ENCODE assay signal across 21 cellular contexts in genomic region chr22:23375031-23375827, GRCh38.
A peak's percentile ranks its signal among the peaks of the same experiment; 100 is the strongest.
DNase-seq lines count a peak whose midpoint lies in the region; ATAC-seq, FAIRE-seq and TF ChIP-seq lines count a peak whose summit lies in the region.
"Had no signal": no experiment of that assay in that cellular context is flagged by ENCODE, and none has a peak within 500 bp of the region (broad histone marks: within the 10 kb centered on the region; RNA-seq: fewer than 3 reads in every experiment).

No MANE protein-coding gene starts in this region.

- POLR2A ChIA-PET in RWPE1 (lab: Yijun Ruan, JAX; ENCODE audit: low non-redundant PET) = no interaction called here

- ATAC-seq in natural killer cell treated with Interleukin-12 subunit alpha and Interleukin-12 subunit beta and Interleukin-15 and Interleukin-18, amount 100 ng/mL, for 72 hours = no peak
- no peak for ATAC-seq in natural killer cell
- ATAC-seq in SK-N-SH treated with all-trans-retinoic acid at 6 μM for 48 hours = no peak
- no peak for ATAC-seq in HG03135 (IDR thresholded peaks at IDR 0.05; ENCODE audit: unreplicated experiment)

- no peaks in the 10 kb centered on the region for H3K36me3 ChIP-seq in endodermal cell (ENCODE audit: control insufficient read depth, insufficient read depth, low read length)

- no peaks in the 10 kb centered on the region for H3K4me1 Mint-ChIP-seq in natural killer cell treated with Interleukin-12 subunit alpha and Interleukin-12 subunit beta and Interleukin-15 and Interleukin-18, amount 100 ng/mL, for 72 hours (ENCODE audit: low read depth in 2 of 2)
- H3K4me1 Mint-ChIP-seq in natural killer cell (no peaks in the 10 kb centered on the region), endodermal cell (peaks cover 2% of the 10 kb centered on the region)

- H3K27me3 ChIP-seq in endodermal cell (ENCODE audit: control insufficient read depth, insufficient read depth, low read length, poor library complexity, severe bottlenecking) = peaks cover 51% of the 10 kb centered on the region

- TF ChIP-seq CTCF in natural killer cell (IDR thresholded peaks at IDR 0.05) (no peak), endodermal cell (conservative IDR thresholded peaks at IDR 0.05) (no peak), RWPE1 (conservative IDR thresholded peaks at IDR 0.05; ENCODE audit: low read depth) (no peak)

- no peak overlapping the region for H3K4me3 ChIP-seq in endodermal cell (ENCODE audit: low read length)
- H3K4me3 ChIP-seq: A549 had no signal

- H3K4me3 Mint-ChIP-seq in natural killer cell treated with Interleukin-12 subunit alpha and Interleukin-12 subunit beta and Interleukin-15 and Interleukin-18, amount 100 ng/mL, for 72 hours = no peak overlapping the region
- H3K4me3 Mint-ChIP-seq in natural killer cell = no peak overlapping the region
- H3K4me3 Mint-ChIP-seq in endodermal cell = no peak overlapping the region
- H3K4me3 Mint-ChIP-seq: CD4-positive, alpha-beta T cell; H9 had no signal

- H3K27ac ChIP-seq in endodermal cell (ENCODE audit: low read depth, low read length) (no peak overlapping the region), RWPE1 (no peak overlapping the region)
- H3K27ac ChIP-seq: 22Rv1, A549, C4-2B, HL-60 had no signal

- no peaks in the 10 kb centered on the region for H3K9me3 ChIP-seq in endodermal cell (ENCODE audit: control insufficient read depth, low read length)
- H3K9me3 ChIP-seq: A549 had no signal

- H3K4me1 ChIP-seq in endodermal cell (ENCODE audit: control insufficient read depth, insufficient read depth, low read length) = no peaks in the 10 kb centered on the region
- H3K4me1 ChIP-seq: A549 had no signal

- H3K9me3 Mint-ChIP-seq in natural killer cell treated with Interleukin-12 subunit alpha and Interleukin-12 subunit beta and Interleukin-15 and Interleukin-18, amount 100 ng/mL, for 72 hours = no peaks in the 10 kb centered on the region
- no peaks in the 10 kb centered on the region for H3K9me3 Mint-ChIP-seq in natural killer cell
- no peaks in the 10 kb centered on the region for H3K9me3 Mint-ChIP-seq in endodermal cell
- H3K9me3 Mint-ChIP-seq: CD4-positive, alpha-beta T cell; H9 had no signal

- peaks cover 8 to 26% of the 10 kb centered on the region in 2 donors for H3K27me3 Mint-ChIP-seq in natural killer cell treated with Interleukin-12 subunit alpha and Interleukin-12 subunit beta and Interleukin-15 and Interleukin-18, amount 100 ng/mL, for 72 hours
- H3K27me3 Mint-ChIP-seq in natural killer cell (ENCODE audit: low read depth in 2 of 2) (peaks cover 5 to 7% of the 10 kb centered on the region in 2 donors), endodermal cell (ENCODE audit: insufficient read depth) (peaks cover 71% of the 10 kb centered on the region)

- peak; percentile 31 for DNase-seq in natural killer cell treated with Interleukin-12 subunit alpha and Interleukin-12 subunit beta and Interleukin-15 and Interleukin-18, amount 100 ng/mL, for 72 hours (ENCODE audit: low spot score)
- DNase-seq in natural killer cell (no peak), endodermal cell (peak; percentile 22), mesenteric fat pad (ENCODE audit: low spot score) (peak; percentile 33), urothelium cell line (ENCODE audit: low spot score) (no peak), RWPE1 (ENCODE audit: low spot score) (no peak)
- DNase-seq: AML-193; CD4-positive, alpha-beta T cell; DMS153; DMS79; GDM1; GOT3; H9; IMR-90; KBM-7 had no signal

- CTCF ChIA-PET in RWPE1 (lab: Yijun Ruan, JAX) = interaction anchor here (0.6 to 1.9 kb wide), 2 partner anchors 11 to 1655 kb away, joined by 3 to 5 read pairs; no protein-coding TSS in a partner anchor

- intact Hi-C loops in natural killer cell (cut with micrococcal nuclease) = no loop called here

- peak; percentile 78 for FAIRE-seq in urothelium cell line (lab: Jason Lieb, UNC)
- FAIRE-seq: A549 had no signal

- H3K36me3 Mint-ChIP-seq in natural killer cell treated with Interleukin-12 subunit alpha and Interleukin-12 subunit beta and Interleukin-15 and Interleukin-18, amount 100 ng/mL, for 72 hours = no peaks in the 10 kb centered on the region
- H3K36me3 Mint-ChIP-seq in natural killer cell (no peaks in the 10 kb centered on the region), endodermal cell (ENCODE audit: low read depth) (no peaks in the 10 kb centered on the region)

- H3K27ac Mint-ChIP-seq in natural killer cell treated with Interleukin-12 subunit alpha and Interleukin-12 subunit beta and Interleukin-15 and Interleukin-18, amount 100 ng/mL, for 72 hours = no peak overlapping the region
- H3K27ac Mint-ChIP-seq in natural killer cell (no peak overlapping the region), endodermal cell (no peak overlapping the region)
- H3K27ac Mint-ChIP-seq: CD4-positive, alpha-beta T cell; H9 had no signal

- no peak overlapping the region for H3K9ac ChIP-seq in endodermal cell (ENCODE audit: extremely low read depth, low read length, poor library complexity, severe bottlenecking)

- 85 to 87% methylated on average over 14 of the region's 14 CpGs for WGBS in endodermal cell (ENCODE audit: insufficient coverage in 1 of 2, insufficient read length in 1 of 2), 2 experiments

TF ChIP-seq in SK-N-SH treated with all-trans-retinoic acid at 6 μM for 48 hours, 23 proteins besides CTCF, POLR2A, EP300 and RAD21:
- no peak for TF ChIP-seq SNAI2 (CRISPR knock-in tag; IDR thresholded peaks at IDR 0.05)
- TF ChIP-seq TSHZ2 (CRISPR knock-in tag; IDR thresholded peaks at IDR 0.05) = no peak
- TF ChIP-seq CSRNP3 (CRISPR knock-in tag; IDR thresholded peaks at IDR 0.05) = no peak
- no peak for TF ChIP-seq CSDC2 (CRISPR knock-in tag; IDR thresholded peaks at IDR 0.05)
- no peak for TF ChIP-seq ESRRG (CRISPR knock-in tag; IDR thresholded peaks at IDR 0.05)
- TF ChIP-seq ZNF565 (CRISPR knock-in tag; conservative IDR thresholded peaks at IDR 0.05; ENCODE audit: low read depth) = no peak
- TF ChIP-seq TCF4 (CRISPR knock-in tag; IDR thresholded peaks at IDR 0.05; ENCODE audit: borderline replicate concordance) = no peak
- no peak for TF ChIP-seq OSR1 (CRISPR knock-in tag; IDR thresholded peaks at IDR 0.05)
- TF ChIP-seq PPARA (CRISPR knock-in tag; IDR thresholded peaks at IDR 0.05; ENCODE audit: borderline replicate concordance) = no peak
- TF ChIP-seq RARB (CRISPR knock-in tag; IDR thresholded peaks at IDR 0.05) = no peak

Comparison
In these comparisons a context has a peak if more than half of its experiments do, and no peak if none do; other contexts are left out.
1. DNase-seq: peak in natural killer cell treated with Interleukin-12 subunit alpha and Interleukin-12 subunit beta and Interleukin-15 and Interleukin-18, amount 100 ng/mL, for 72 hours (single experiment), endodermal cell (single experiment) and mesenteric fat pad (single experiment); none in natural killer cell (single experiment), urothelium cell line (single experiment) and RWPE1 (single experiment).